In genomic region chr5:124796495-124796894, GRCh38 we compare ENCODE assay signal across 22 cellular contexts. TPM values are rescaled to one million over a fixed set of nuclear protein-coding genes. Genes with fewer than 3 reads are reported as not detected.
A peak's percentile ranks its signal among the peaks of the same experiment; 100 is the strongest.
DNase-seq lines count a peak whose midpoint lies in the region; ATAC-seq and TF ChIP-seq lines count a peak whose summit lies in the region.
"Had no signal": no experiment of that assay in that cellular context is flagged by ENCODE, and none has a peak within 500 bp of the region (broad histone marks: within the 10 kb centered on the region; RNA-seq: fewer than 3 reads in every experiment).

No MANE protein-coding gene starts in this region.

- intact Hi-C loops in CD4-positive, alpha-beta memory T cell (cut with micrococcal nuclease): no loop called here
- intact Hi-C loops in ovary (cut with DNase I): no loop called here
- intact Hi-C loops in vagina (cut with DNase I): no loop called here

- no peak overlapping the region for H3K27ac ChIP-seq in CD4-positive, alpha-beta memory T cell (ENCODE audit: low read depth, low read length)
- H3K27ac ChIP-seq in ovary (no peak overlapping the region), vagina (no peak overlapping the region)
- H3K27ac ChIP-seq: gastrocnemius medialis, skin epidermis had no signal

- no peak overlapping the region for H3K27ac Mint-ChIP-seq in CD4-positive, alpha-beta memory T cell
- H3K27ac Mint-ChIP-seq: natural killer cell had no signal

- no peaks in the 10 kb centered on the region for H3K4me1 ChIP-seq in CD4-positive, alpha-beta memory T cell (ENCODE audit: insufficient read depth, low read length)
- H3K4me1 ChIP-seq in ovary (ENCODE audit: insufficient read depth): no peaks in the 10 kb centered on the region
- no peaks in the 10 kb centered on the region for H3K4me1 ChIP-seq in vagina
- H3K4me1 ChIP-seq: BE2C, gastrocnemius medialis had no signal

- no peaks in the 10 kb centered on the region for H3K36me3 ChIP-seq in CD4-positive, alpha-beta memory T cell (ENCODE audit: insufficient read depth, low read length)
- H3K36me3 ChIP-seq in ovary (no peaks in the 10 kb centered on the region), vagina (no peaks in the 10 kb centered on the region)
- H3K36me3 ChIP-seq: BE2C, gastrocnemius medialis had no signal

- no peak overlapping the region for H3K4me3 ChIP-seq in CD4-positive, alpha-beta memory T cell (ENCODE audit: low read length in 2 of 2)
- no peak overlapping the region for H3K4me3 ChIP-seq in ovary
- no peak overlapping the region for H3K4me3 ChIP-seq in vagina
- H3K4me3 ChIP-seq: gastrocnemius medialis, skin epidermis had no signal

- H3K36me3 Mint-ChIP-seq in CD4-positive, alpha-beta memory T cell: no peaks in the 10 kb centered on the region
- H3K36me3 Mint-ChIP-seq: natural killer cell had no signal

- TF ChIP-seq EP300 in ovary (IDR thresholded peaks at IDR 0.05): no peak

- CTCF ChIA-PET in CD4-positive, alpha-beta memory T cell (lab: Charles Lee; ENCODE audit: partially characterized antibody): no interaction called here

- POLR2A ChIA-PET in CD4-positive, alpha-beta memory T cell (lab: Charles Lee; ENCODE audit: partially characterized antibody): no interaction called here

- no peak for TF ChIP-seq POLR2A in ovary (IDR thresholded peaks at IDR 0.05)
- no peak for TF ChIP-seq POLR2A in vagina (IDR thresholded peaks at IDR 0.05)

- no peaks in the 10 kb centered on the region for H3K27me3 ChIP-seq in CD4-positive, alpha-beta memory T cell (ENCODE audit: insufficient read depth, low read length)
- no peaks in the 10 kb centered on the region for H3K27me3 ChIP-seq in ovary
- no peaks in the 10 kb centered on the region for H3K27me3 ChIP-seq in vagina
- H3K27me3 ChIP-seq: BE2C, gastrocnemius medialis had no signal

- no peak for DNase-seq in CD4-positive, alpha-beta memory T cell
- DNase-seq in ovary (no peak), HCEC 1CT (no peak), vagina (ENCODE audit: extremely low spot score in 2 of 2) (no peak)
- DNase-seq: activated CD4-positive, alpha-beta T cell treated with anti-CD3 and anti-CD28 coated beads, Interleukin-2, amount 50 U/mL, for 4 hours; activated naive CD4-positive, alpha-beta T cell; activated T-cell treated with anti-CD3 and anti-CD28 coated beads for 4 hours; anterior cingulate cortex; BE2C; Calu3; central memory CD4-positive, alpha-beta T cell; erythroblast; gastrocnemius medialis; mesendoderm; natural killer cell; NCI-H187 treated with DMSO at 0.1 percent for 48 hours; stimulated activated CD4-positive, alpha-beta T cell treated with anti-CD3 and anti-CD28 coated beads, Interleukin-2, amount 100 ng/mL, for 48 hours had no signal

- peaks cover 0 to 10% (median 3%) of the 10 kb centered on the region in 8 donors for H3K9me3 Mint-ChIP-seq in CD4-positive, alpha-beta memory T cell
- H3K9me3 Mint-ChIP-seq: natural killer cell had no signal

- H3K4me1 Mint-ChIP-seq in CD4-positive, alpha-beta memory T cell: no peaks in the 10 kb centered on the region
- H3K4me1 Mint-ChIP-seq: natural killer cell had no signal

- H3K27me3 Mint-ChIP-seq in CD4-positive, alpha-beta memory T cell: no peaks in the 10 kb centered on the region

- no peak overlapping the region for H3K4me3 Mint-ChIP-seq in CD4-positive, alpha-beta memory T cell
- H3K4me3 Mint-ChIP-seq: natural killer cell had no signal

- TF ChIP-seq CTCF in ovary (IDR thresholded peaks at IDR 0.05): no peak
- TF ChIP-seq CTCF in vagina (IDR thresholded peaks at IDR 0.05): no peak

- H3K9me3 ChIP-seq in CD4-positive, alpha-beta memory T cell (ENCODE audit: control insufficient read depth in 1 of 2, low read length in 2 of 2): no peaks in the 10 kb centered on the region
- no peaks in the 10 kb centered on the region for H3K9me3 ChIP-seq in ovary
- no peaks in the 10 kb centered on the region for H3K9me3 ChIP-seq in vagina
- H3K9me3 ChIP-seq: BE2C, gastrocnemius medialis had no signal

- ATAC-seq in GM18858 (IDR thresholded peaks at IDR 0.05; ENCODE audit: unreplicated experiment): peak; percentile 40
- ATAC-seq in GM21825 (IDR thresholded peaks at IDR 0.05; ENCODE audit: unreplicated experiment): peak; percentile 53
- ATAC-seq in HG03159 (IDR thresholded peaks at IDR 0.05; ENCODE audit: unreplicated experiment): peak; percentile 39
- ATAC-seq: gastrocnemius medialis, natural killer cell, Right ventricle myocardium inferior had no signal

RNA-seq across cellular contexts. Expression of gene ZNF608, which starts 50.1 kb away (rescaled TPM):
- total RNA-seq in CD4-positive, alpha-beta memory T cell: not detected
- not detected for polyA plus RNA-seq in CD4-positive, alpha-beta memory T cell
- 10 to 100 TPM; 11.1 to 26.8 (median 15.5) TPM for total RNA-seq in ovary
- 10 to 100 TPM in 1 of 2 donors, 1 to 10 TPM in 1; 7.5 to 10.5 TPM for polyA plus RNA-seq in ovary
- total RNA-seq in vagina: 20.6 TPM

Comparison
In these comparisons a context has a peak if more than half of its experiments do, and no peak if none do; other contexts are left out.
1. RNA of gene ZNF608, which starts 50.1 kb away (total RNA-seq): 20.6 TPM in vagina (single experiment) and 11.1 to 26.8 TPM in ovary; not detected in CD4-positive, alpha-beta memory T cell; every median in the first group is over 10 times any median in the second.
2. Peak in every context shown above with its lines, with median percentiles within 50 percentile points of each other: ATAC-seq.